ENCODE assay signal across 12 cellular contexts in the genomic region with DNA sequence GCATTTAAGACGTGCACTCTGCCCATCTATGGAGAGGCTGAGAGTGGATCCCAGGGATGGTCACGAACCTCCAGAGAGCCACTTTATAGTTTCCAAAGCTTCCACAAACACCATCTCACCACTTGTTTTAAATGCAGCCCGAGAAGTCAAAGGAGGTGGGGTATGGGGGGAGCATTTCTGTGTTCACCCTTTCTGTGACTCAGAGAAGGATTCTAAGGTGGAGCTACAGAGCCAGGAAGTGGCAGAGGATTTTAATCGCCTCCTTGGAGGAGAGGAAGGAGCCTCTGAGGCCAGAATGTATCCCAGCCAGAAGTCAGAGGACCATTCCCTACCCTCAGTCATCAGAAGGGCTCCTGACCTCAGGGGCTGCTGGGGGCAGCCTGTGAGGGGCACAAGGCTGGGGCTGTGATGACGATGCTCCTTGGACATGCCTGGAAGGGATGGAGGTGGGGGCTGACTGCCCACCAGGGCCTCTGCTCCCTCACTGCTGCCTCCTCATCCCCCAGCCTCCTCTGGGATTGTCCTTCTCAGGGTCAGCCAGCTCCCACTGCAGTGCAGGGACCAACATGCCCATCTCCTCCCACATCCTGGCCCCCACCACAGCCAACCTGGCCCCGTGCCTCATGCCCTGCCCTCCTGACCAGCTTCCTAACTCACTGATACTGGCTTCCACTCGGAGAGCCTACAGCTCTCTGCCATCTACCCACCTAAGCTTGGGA. TPM values are rescaled to one million over a fixed set of nuclear protein-coding genes. Genes with fewer than 3 reads are reported as not detected.
DNase-seq lines count a peak whose midpoint lies in the region; ATAC-seq and TF ChIP-seq lines count a peak whose summit lies in the region.
"Had no signal": no experiment of that assay in that cellular context is flagged by ENCODE, and none has a peak within 500 bp of the region (broad histone marks: within the 10 kb centered on the region; RNA-seq: fewer than 3 reads in every experiment).

No MANE protein-coding gene starts in this region.

- H3K4me1 ChIP-seq in stomach, result peaks cover 51 to 84% (median 78%) of the 10 kb centered on the region in 4 donors

- peak overlapping the region; percentile 91 for H3K27ac Mint-ChIP-seq in T-helper 17 cell

- peaks cover 29% of the 10 kb centered on the region for H3K4me1 Mint-ChIP-seq in T-helper 17 cell

- H3K4me3 Mint-ChIP-seq in T-helper 17 cell, result peak overlapping the region; percentile 28

- H3K27me3 ChIP-seq in stomach, result no peaks in the 10 kb centered on the region
- H3K27me3 ChIP-seq: BLaER1, right lobe of liver had no signal

- H3K9me3 ChIP-seq in T-helper 17 cell (ENCODE audit: control insufficient read depth, low read length, poor library complexity, severe bottlenecking) (no peaks in the 10 kb centered on the region), stomach (no peaks in the 10 kb centered on the region)
- H3K9me3 ChIP-seq: BLaER1, right lobe of liver had no signal

- peak overlapping the region; percentile 57 to 91 (median 89) for H3K27ac ChIP-seq in stomach
- H3K27ac ChIP-seq: BLaER1, epithelial cell of prostate, right lobe of liver had no signal

- H3K4me3 ChIP-seq in fibroblast of mammary gland (ENCODE audit: control insufficient read depth, low read depth, low read length) (no peak overlapping the region), stomach (peak overlapping the region; percentile 76 to 89 (median 82))
- H3K4me3 ChIP-seq: BLaER1, right lobe of liver had no signal

- TF ChIP-seq EP300 in stomach (IDR thresholded peaks at IDR 0.05), result no peak

- 24 to 45% (median 34%) methylated on average over 7 of the region's 7 CpGs for WGBS in stomach, 5 donors

- H3K27me3 Mint-ChIP-seq in T-helper 17 cell, result no peaks in the 10 kb centered on the region

- ATAC-seq in T-helper 17 cell (no peak), HG03025 (IDR thresholded peaks at IDR 0.05; ENCODE audit: low FRiP score, unreplicated experiment) (no peak)
- ATAC-seq: right lobe of liver had no signal

- H3K36me3 ChIP-seq in stomach, result peaks cover 5 to 26% (median 22%) of the 10 kb centered on the region in 4 donors
- H3K36me3 ChIP-seq: right lobe of liver had no signal

- no peak for TF ChIP-seq POLR2A in stomach (IDR thresholded peaks at IDR 0.05)

- no peak for TF ChIP-seq CTCF in fibroblast of mammary gland (conservative IDR thresholded peaks at IDR 0.05; ENCODE audit: control insufficient read depth, insufficient read depth, low read depth, low read length)
- no peak for TF ChIP-seq CTCF in stomach (IDR thresholded peaks at IDR 0.05)

- H3K36me3 Mint-ChIP-seq in T-helper 17 cell (ENCODE audit: low read depth), result peaks cover 7% of the 10 kb centered on the region

- peak; percentile 50 for DNase-seq in activated effector memory CD4-positive, alpha-beta T cell treated with anti-CD3 and anti-CD28 coated beads, Interleukin-2, amount 50 U/mL, for 16 hours
- DNase-seq in activated effector memory CD4-positive, alpha-beta T cell treated with Interleukin-2 at 50 U/mL for 16 hours, result no peak
- DNase-seq in T-helper 17 cell (no peak), fibroblast of mammary gland (ENCODE audit: low read depth) (peak; percentile 44), stomach (peak; percentile 58), midbrain (lab: John Stamatoyannopoulos, UW) (no peak), SKM-1 treated with dmso at 0.1 percent for 144 hours (lab: John Stamatoyannopoulos, UW; ENCODE audit: unreplicated experiment) (no peak)
- DNase-seq: NCI-H1930 had no signal

- intact Hi-C loops in stomach (cut with DNase I; ENCODE audit: low total_unique reads), result no loop called here

RNA-seq across cellular contexts. Expression of gene XYLT2, which starts 2.8 kb away (rescaled TPM):
- total RNA-seq in T-helper 17 cell, result 10 to 100 TPM; 19.2 to 20.4 TPM
- total RNA-seq in stomach, result 100 to 1,000 TPM in 3 of 5 donors, 10 to 100 TPM in 2; 52.7 to 166 (median 121) TPM
- 100 to 1,000 TPM in 1 of 3 donors, 10 to 100 TPM in 2; 57.4 to 134 (median 72.5) TPM for polyA plus RNA-seq in stomach

RNA-seq across cellular contexts. Expression of gene MRPL27, which starts 24.3 kb away (rescaled TPM):
- total RNA-seq in T-helper 17 cell, result 10 to 100 TPM; 29.4 to 37.0 TPM
- 10 to 100 TPM; 25.0 to 67.7 (median 44.4) TPM for total RNA-seq in stomach
- polyA plus RNA-seq in stomach, result 100 to 1,000 TPM; 175 to 258 (median 219) TPM

RNA-seq across cellular contexts. Expression of gene EME1, which starts 24.3 kb away (rescaled TPM):
- 1 to 10 TPM in 1 of 2 donors, under 1 TPM in 1; 0.55 to 1.3 TPM for total RNA-seq in T-helper 17 cell
- 10 to 100 TPM in 1 of 5 donors, 1 to 10 TPM in 2, under 1 TPM in 1, not detected in 1; 0.87 to 15.8 (median 3.7) TPM for total RNA-seq in stomach
- polyA plus RNA-seq in stomach, result 1 to 10 TPM in 2 of 3 donors, not detected in 1; 1.2 to 2.0 TPM

RNA-seq across cellular contexts. Expression of gene LRRC59, which starts 48.6 kb away (rescaled TPM):
- total RNA-seq in T-helper 17 cell, result 10 to 100 TPM; 45.2 to 51.9 TPM
- 100 to 1,000 TPM in 2 of 5 donors, 10 to 100 TPM in 3; 40.8 to 117 (median 77.1) TPM for total RNA-seq in stomach
- polyA plus RNA-seq in stomach, result 10 to 100 TPM; 32.2 to 76.7 (median 75.3) TPM

Comparison
In these comparisons a context has a peak if more than half of its experiments do, and no peak if none do; other contexts are left out.
1. DNase-seq: peak in activated effector memory CD4-positive, alpha-beta T cell treated with anti-CD3 and anti-CD28 coated beads, Interleukin-2, amount 50 U/mL, for 16 hours (single experiment), fibroblast of mammary gland (single experiment) and stomach (single experiment); none in activated effector memory CD4-positive, alpha-beta T cell treated with Interleukin-2 at 50 U/mL for 16 hours (single experiment), T-helper 17 cell (0 of 3), midbrain (single experiment) and SKM-1 treated with dmso at 0.1 percent for 144 hours (single experiment).